Comparison of ENCODE assay signal across 1 cellular context in the genomic region with DNA sequence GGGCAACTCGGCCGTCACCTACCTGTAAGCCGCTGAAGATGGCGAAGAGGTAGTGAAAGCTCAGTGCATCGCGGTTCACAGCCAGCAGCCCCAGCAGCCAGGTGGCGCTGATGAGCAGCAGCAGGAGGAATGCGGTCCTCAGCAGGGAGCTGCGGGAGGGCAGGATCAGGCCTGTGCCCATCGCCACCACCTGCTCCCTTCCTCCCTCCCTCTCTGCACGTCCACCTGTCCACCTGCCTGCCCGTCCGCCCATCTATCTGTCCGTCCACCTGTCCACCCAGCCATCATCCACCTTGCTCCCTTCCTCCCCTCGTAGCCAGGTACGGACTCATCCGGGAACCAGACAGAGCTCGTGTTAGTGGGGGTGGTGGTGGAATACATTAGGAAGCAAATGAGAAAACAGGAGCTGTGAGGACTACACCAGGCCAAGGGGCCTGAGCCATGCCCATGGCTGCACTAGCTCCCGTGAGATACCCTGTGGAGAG.
TF ChIP-seq lines count a peak whose summit lies in the region.

No MANE protein-coding gene starts in this region.

TF ChIP-seq in WTC11, 78 proteins besides CTCF, POLR2A, EP300 and RAD21 (continued from another document):
- TF ChIP-seq, protein P1, sequence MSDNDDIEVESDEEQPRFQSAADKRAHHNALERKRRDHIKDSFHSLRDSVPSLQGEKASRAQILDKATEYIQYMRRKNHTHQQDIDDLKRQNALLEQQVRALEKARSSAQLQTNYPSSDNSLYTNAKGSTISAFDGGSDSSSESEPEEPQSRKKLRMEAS (CRISPR knock-in tag; IDR thresholded peaks at IDR 0.05): peak; percentile 54; the same call in 1 of the 2 replicates
- TF ChIP-seq, protein P2, sequence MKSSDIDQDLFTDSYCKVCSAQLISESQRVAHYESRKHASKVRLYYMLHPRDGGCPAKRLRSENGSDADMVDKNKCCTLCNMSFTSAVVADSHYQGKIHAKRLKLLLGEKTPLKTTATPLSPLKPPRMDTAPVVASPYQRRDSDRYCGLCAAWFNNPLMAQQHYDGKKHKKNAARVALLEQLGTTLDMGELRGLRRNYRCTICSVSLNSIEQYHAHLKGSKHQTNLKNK (CRISPR knock-in tag; IDR thresholded peaks at IDR 0.05): no peak
- TF ChIP-seq CBFB (CRISPR knock-in tag; IDR thresholded peaks at IDR 0.05; ENCODE audit: low read depth) (no peak), ELF4 (CRISPR knock-in tag; IDR thresholded peaks at IDR 0.05; ENCODE audit: low read depth) (no peak), TCF7 (CRISPR knock-in tag; IDR thresholded peaks at IDR 0.05; ENCODE audit: low read depth) (no peak), ZNF121 (CRISPR knock-in tag; IDR thresholded peaks at IDR 0.05) (peak; percentile 30; the same call in 1 of the 2 replicates), SP1 (CRISPR knock-in tag; conservative IDR thresholded peaks at IDR 0.05) (0 out of 2 replicates have a peak, but pooled peaks have one; percentile 32), TEAD1 (CRISPR knock-in tag; IDR thresholded peaks at IDR 0.05) (peak; percentile 65; the same call in 1 of the 2 replicates), NFE2L1 (CRISPR knock-in tag; IDR thresholded peaks at IDR 0.05) (0 out of 2 replicates have a peak, but pooled peaks have one; percentile 18), NR3C1 (CRISPR knock-in tag; conservative IDR thresholded peaks at IDR 0.05; ENCODE audit: low read depth) (no peak), FOXJ3 (CRISPR knock-in tag; IDR thresholded peaks at IDR 0.05; ENCODE audit: borderline replicate concordance) (no peak)
- TF ChIP-seq, protein P3, sequence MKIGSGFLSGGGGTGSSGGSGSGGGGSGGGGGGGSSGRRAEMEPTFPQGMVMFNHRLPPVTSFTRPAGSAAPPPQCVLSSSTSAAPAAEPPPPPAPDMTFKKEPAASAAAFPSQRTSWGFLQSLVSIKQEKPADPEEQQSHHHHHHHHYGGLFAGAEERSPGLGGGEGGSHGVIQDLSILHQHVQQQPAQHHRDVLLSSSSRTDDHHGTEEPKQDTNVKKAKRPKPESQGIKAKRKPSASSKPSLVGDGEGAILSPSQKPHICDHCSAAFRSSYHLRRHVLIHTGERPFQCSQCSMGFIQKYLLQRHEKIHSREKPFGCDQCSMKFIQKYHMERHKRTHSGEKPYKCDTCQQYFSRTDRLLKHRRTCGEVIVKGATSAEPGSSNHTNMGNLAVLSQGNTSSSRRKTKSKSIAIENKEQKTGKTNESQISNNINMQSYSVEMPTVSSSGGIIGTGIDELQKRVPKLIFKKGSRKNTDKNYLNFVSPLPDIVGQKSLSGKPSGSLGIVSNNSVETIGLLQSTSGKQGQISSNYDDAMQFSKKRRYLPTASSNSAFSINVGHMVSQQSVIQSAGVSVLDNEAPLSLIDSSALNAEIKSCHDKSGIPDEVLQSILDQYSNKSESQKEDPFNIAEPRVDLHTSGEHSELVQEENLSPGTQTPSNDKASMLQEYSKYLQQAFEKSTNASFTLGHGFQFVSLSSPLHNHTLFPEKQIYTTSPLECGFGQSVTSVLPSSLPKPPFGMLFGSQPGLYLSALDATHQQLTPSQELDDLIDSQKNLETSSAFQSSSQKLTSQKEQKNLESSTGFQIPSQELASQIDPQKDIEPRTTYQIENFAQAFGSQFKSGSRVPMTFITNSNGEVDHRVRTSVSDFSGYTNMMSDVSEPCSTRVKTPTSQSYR (CRISPR knock-in tag; IDR thresholded peaks at IDR 0.05): peak; percentile 61; the same call in 1 of the 2 replicates
- TF ChIP-seq, protein P4, sequence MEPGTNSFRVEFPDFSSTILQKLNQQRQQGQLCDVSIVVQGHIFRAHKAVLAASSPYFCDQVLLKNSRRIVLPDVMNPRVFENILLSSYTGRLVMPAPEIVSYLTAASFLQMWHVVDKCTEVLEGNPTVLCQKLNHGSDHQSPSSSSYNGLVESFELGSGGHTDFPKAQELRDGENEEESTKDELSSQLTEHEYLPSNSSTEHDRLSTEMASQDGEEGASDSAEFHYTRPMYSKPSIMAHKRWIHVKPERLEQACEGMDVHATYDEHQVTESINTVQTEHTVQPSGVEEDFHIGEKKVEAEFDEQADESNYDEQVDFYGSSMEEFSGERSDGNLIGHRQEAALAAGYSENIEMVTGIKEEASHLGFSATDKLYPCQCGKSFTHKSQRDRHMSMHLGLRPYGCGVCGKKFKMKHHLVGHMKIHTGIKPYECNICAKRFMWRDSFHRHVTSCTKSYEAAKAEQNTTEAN (CRISPR knock-in tag; IDR thresholded peaks at IDR 0.05): peak; percentile 41; the same call in 1 of the 2 replicates
- TF ChIP-seq, protein P5, sequence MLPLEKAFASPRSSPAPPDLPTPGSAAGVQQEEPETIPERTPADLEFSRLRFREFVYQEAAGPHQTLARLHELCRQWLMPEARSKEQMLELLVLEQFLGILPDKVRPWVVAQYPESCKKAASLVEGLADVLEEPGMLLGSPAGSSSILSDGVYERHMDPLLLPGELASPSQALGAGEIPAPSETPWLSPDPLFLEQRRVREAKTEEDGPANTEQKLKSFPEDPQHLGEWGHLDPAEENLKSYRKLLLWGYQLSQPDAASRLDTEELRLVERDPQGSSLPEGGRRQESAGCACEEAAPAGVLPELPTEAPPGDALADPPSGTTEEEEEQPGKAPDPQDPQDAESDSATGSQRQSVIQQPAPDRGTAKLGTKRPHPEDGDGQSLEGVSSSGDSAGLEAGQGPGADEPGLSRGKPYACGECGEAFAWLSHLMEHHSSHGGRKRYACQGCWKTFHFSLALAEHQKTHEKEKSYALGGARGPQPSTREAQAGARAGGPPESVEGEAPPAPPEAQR (CRISPR knock-in tag; IDR thresholded peaks at IDR 0.05): no peak
- TF ChIP-seq, protein P6, sequence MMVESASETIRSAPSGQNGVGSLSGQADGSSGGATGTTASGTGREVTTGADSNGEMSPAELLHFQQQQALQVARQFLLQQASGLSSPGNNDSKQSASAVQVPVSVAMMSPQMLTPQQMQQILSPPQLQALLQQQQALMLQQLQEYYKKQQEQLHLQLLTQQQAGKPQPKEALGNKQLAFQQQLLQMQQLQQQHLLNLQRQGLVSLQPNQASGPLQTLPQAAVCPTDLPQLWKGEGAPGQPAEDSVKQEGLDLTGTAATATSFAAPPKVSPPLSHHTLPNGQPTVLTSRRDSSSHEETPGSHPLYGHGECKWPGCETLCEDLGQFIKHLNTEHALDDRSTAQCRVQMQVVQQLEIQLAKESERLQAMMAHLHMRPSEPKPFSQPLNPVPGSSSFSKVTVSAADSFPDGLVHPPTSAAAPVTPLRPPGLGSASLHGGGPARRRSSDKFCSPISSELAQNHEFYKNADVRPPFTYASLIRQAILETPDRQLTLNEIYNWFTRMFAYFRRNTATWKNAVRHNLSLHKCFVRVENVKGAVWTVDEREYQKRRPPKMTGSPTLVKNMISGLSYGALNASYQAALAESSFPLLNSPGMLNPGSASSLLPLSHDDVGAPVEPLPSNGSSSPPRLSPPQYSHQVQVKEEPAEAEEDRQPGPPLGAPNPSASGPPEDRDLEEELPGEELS (CRISPR knock-in tag; IDR thresholded peaks at IDR 0.05): no peak
TF ChIP-seq in WTC11: peak in this region for 8.
